ENCODE assay signal across 16 cellular contexts in the genomic region with DNA sequence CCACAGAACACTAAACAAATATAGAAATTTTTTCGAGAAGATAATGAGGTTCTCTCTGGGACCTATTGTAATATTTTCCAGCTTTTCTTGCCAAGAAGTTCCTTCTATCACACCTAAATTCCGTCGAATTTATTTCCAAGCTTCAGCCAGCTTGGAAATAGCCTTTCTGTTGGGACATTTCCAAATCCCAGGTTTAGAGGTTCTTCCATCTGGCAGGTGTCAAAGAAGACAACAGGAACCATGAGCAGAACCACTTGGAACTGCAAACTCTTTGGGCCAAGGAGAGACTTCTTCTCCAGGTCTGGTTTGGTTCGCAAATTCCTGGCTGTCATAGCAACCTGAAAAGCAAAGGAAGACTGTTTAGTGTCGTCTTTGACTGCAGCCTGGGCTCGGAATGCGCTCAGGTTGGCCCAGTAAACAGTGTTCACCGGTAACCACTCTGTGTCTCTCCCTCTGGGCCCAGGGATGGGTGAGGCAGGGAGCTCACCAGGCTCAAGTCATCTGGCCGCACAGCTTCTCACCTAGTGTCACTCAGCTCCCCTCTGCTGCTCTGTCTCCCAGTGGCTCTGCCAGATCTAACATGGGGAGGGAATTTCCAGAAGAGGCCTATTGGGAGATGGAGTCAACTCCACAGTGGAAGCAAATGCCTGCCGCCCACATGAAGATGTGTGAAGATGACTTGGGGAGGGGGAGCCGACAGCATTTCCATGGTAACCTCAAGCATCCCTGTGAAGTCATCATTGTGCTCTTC. TPM values are rescaled to one million over a fixed set of nuclear protein-coding genes. Genes with fewer than 3 reads are reported as not detected.
DNase-seq lines count a peak whose midpoint lies in the region; ATAC-seq and TF ChIP-seq lines count a peak whose summit lies in the region.
"Had no signal": no experiment of that assay in that cellular context is flagged by ENCODE, and none has a peak within 500 bp of the region (broad histone marks: within the 10 kb centered on the region; RNA-seq: fewer than 3 reads in every experiment).

No MANE protein-coding gene starts in this region.

- H3K4me1 ChIP-seq in muscle layer of colon (ENCODE audit: insufficient read depth, low read length) (peaks cover 61% of the 10 kb centered on the region), tibial nerve (peaks cover 0 to 30% (median 0%) of the 10 kb centered on the region in 4 donors)
- no peaks in the 10 kb centered on the region for H3K4me1 ChIP-seq in effector memory CD4-positive, alpha-beta T cell (ENCODE audit: control insufficient read depth, insufficient read depth, low read length, poor library complexity, severe bottlenecking)

- no peak for TF ChIP-seq CTCF in tibial nerve (IDR thresholded peaks at IDR 0.05)

- ATAC-seq in HG02981 (IDR thresholded peaks at IDR 0.05; ENCODE audit: unreplicated experiment) = no peak

- DNase-seq in M059J (ENCODE audit: low read depth) (peak; percentile 34), cerebellum (ENCODE audit: low spot score) (peak; percentile 23), tibial nerve (ENCODE audit: low spot score in 2 of 2) (no peak)
- no peak for DNase-seq in effector memory CD4-positive, alpha-beta T cell
- DNase-seq in activated CD4-positive, alpha-beta T cell treated with anti-CD3 and anti-CD28 coated beads for 1 hour = no peak
- DNase-seq: activated naive CD4-positive, alpha-beta T cell treated with anti-CD3 and anti-CD28 coated beads, Interleukin-2, amount 10 ng/mL, durations not matched to agents 7 days and 5 days; activated T-cell treated with anti-CD3 and anti-CD28 coated beads for 4 hours; dermis blood vessel endothelial cell; GF-D8; NCI-H1417; NCI-H2171; NK-92 treated with Interleukin-12 subunit alpha and Interleukin-12 subunit beta, amount 100 ng/mL, for 24 hours; stimulated activated CD4-positive, alpha-beta T cell treated with anti-CD3 and anti-CD28 coated beads, Interleukin-2, amount 100 ng/mL, for 48 hours had no signal

- H3K27me3 ChIP-seq in muscle layer of colon (ENCODE audit: control insufficient read depth in 1 of 2, insufficient read depth in 2 of 2, low read length in 2 of 2) = no peaks in the 10 kb centered on the region
- H3K27me3 ChIP-seq in tibial nerve = peaks cover 0 to 21% of the 10 kb centered on the region in 2 donors
- no peaks in the 10 kb centered on the region for H3K27me3 ChIP-seq in effector memory CD4-positive, alpha-beta T cell (replicated peaks; ENCODE audit: control insufficient read depth, insufficient read depth, low read length, poor library complexity, severe bottlenecking)

- H3K9me3 ChIP-seq in muscle layer of colon (ENCODE audit: low read length) = no peaks in the 10 kb centered on the region
- no peaks in the 10 kb centered on the region for H3K9me3 ChIP-seq in tibial nerve
- no peaks in the 10 kb centered on the region for H3K9me3 ChIP-seq in effector memory CD4-positive, alpha-beta T cell (ENCODE audit: control insufficient read depth, low read length)

- H3K27ac ChIP-seq in muscle layer of colon (ENCODE audit: low read depth, low read length) (peak overlapping the region; percentile 40), tibial nerve (peak overlapping the region; percentile 2 to 68 (median 38))
- no peak overlapping the region for H3K27ac ChIP-seq in effector memory CD4-positive, alpha-beta T cell (ENCODE audit: insufficient read depth, low read length, poor library complexity, severe bottlenecking)
- H3K27ac ChIP-seq: KMS-11 had no signal

- no peak for TF ChIP-seq EP300 in tibial nerve (IDR thresholded peaks at IDR 0.05)

- no peaks in the 10 kb centered on the region for H3K36me3 ChIP-seq in muscle layer of colon (ENCODE audit: insufficient read depth, low read length)
- no peaks in the 10 kb centered on the region for H3K36me3 ChIP-seq in tibial nerve
- H3K36me3 ChIP-seq in effector memory CD4-positive, alpha-beta T cell (ENCODE audit: control insufficient read depth, insufficient read depth, low read length) = no peaks in the 10 kb centered on the region

- no peak overlapping the region for H3K4me3 ChIP-seq in muscle layer of colon (ENCODE audit: low read depth in 1 of 2, low read length in 2 of 2)
- H3K4me3 ChIP-seq in tibial nerve = no peak overlapping the region
- H3K4me3 ChIP-seq in effector memory CD4-positive, alpha-beta T cell (ENCODE audit: insufficient read depth, low read depth, low read length, poor library complexity, severe bottlenecking) = no peak overlapping the region

- peak overlapping the region; percentile 14 for H3K9ac ChIP-seq in muscle layer of colon (ENCODE audit: low read length)
- H3K9ac ChIP-seq: KMS-11 had no signal

- TF ChIP-seq POLR2A in tibial nerve (IDR thresholded peaks at IDR 0.05) = no peak

- WGBS in tibial nerve, 2 donors = 48 to 51% methylated on average over 8 to 11 of the region's 11 CpGs

RNA-seq across cellular contexts. Expression of gene CLMP, which starts 11.8 kb away (rescaled TPM):
- total RNA-seq in M059J (2014; rRNA removed; shearing (Covaris generic)) = 27.6 and 31.8 TPM in 2 replicates
- total RNA-seq in cerebellum (16.5 TPM), tibial nerve (10 to 100 TPM; 82.5 to 98.6 (median 89.7) TPM)

Comparison
In these comparisons a context has a peak if more than half of its experiments do, and no peak if none do; other contexts are left out.
1. DNase-seq: peak in M059J (single experiment) and cerebellum (single experiment); none in tibial nerve (0 of 2), effector memory CD4-positive, alpha-beta T cell (0 of 3) and activated CD4-positive, alpha-beta T cell treated with anti-CD3 and anti-CD28 coated beads for 1 hour (single experiment).